ENCODE assay signal across 18 cellular contexts in the genomic region with DNA sequence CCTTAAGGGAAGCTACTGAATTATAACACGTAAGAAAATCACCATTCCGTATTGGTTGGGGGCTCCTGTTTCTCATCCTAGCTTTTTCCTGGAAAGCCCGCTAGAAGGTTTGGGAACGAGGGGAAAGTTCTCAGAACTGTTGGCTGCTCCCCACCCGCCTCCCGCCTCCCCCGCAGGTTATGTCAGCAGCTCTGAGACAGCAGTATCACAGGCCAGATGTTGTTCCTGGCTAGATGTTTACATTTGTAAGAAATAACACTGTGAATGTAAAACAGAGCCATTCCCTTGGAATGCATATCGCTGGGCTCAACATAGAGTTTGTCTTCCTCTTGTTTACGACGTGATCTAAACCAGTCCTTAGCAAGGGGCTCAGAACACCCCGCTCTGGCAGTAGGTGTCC. TPM values are rescaled to one million over a fixed set of nuclear protein-coding genes. Genes with fewer than 3 reads are reported as not detected.
DNase-seq lines count a peak whose midpoint lies in the region; ATAC-seq and TF ChIP-seq lines count a peak whose summit lies in the region.
"Had no signal": no experiment of that assay in that cellular context is flagged by ENCODE, and none has a peak within 500 bp of the region (broad histone marks: within the 10 kb centered on the region; RNA-seq: fewer than 3 reads in every experiment).

No MANE protein-coding gene starts in this region.

- H3K27ac ChIP-seq in body of pancreas, result peak overlapping the region in 2 of 4 donors; percentile 15 to 32
- H3K27ac ChIP-seq in gastroesophageal sphincter, result peak overlapping the region in 3 of 4 donors; percentile 28 to 44 (median 30)
- H3K27ac ChIP-seq: upper lobe of left lung had no signal

- no peak overlapping the region for H3K4me3 ChIP-seq in body of pancreas
- no peak overlapping the region for H3K4me3 ChIP-seq in gastroesophageal sphincter
- H3K4me3 ChIP-seq in skeletal muscle cell (ENCODE audit: low read depth, low read length), result no peak overlapping the region
- H3K4me3 ChIP-seq: BLaER1 treated with 17β-estradiol and CSF1 and Interleukin-3, amounts not matched to agents 10 nM and 100 nM; MG63; upper lobe of left lung had no signal

- H3K36me3 Mint-ChIP-seq in activated CD4-positive, alpha-beta memory T cell treated with anti-CD3 and anti-CD28 coated beads for 36 hours, result peaks cover 4% of the 10 kb centered on the region
- H3K36me3 Mint-ChIP-seq: activated naive CD4-positive, alpha-beta T cell treated with anti-CD3 and anti-CD28 coated beads, Interleukin-2, amount 50 U/mL, for 24 hours had no signal

- H3K9me3 ChIP-seq in body of pancreas (no peaks in the 10 kb centered on the region), gastroesophageal sphincter (no peaks in the 10 kb centered on the region)
- H3K9me3 ChIP-seq: BLaER1 treated with 17β-estradiol and CSF1 and Interleukin-3, amounts not matched to agents 10 nM and 100 nM; MG63; upper lobe of left lung had no signal

- H3K27me3 ChIP-seq in body of pancreas, result no peaks in the 10 kb centered on the region
- no peaks in the 10 kb centered on the region for H3K27me3 ChIP-seq in gastroesophageal sphincter
- H3K27me3 ChIP-seq: BLaER1 treated with 17β-estradiol and CSF1 and Interleukin-3, amounts not matched to agents 10 nM and 100 nM; MG63; upper lobe of left lung had no signal

- POLR2A ChIA-PET in activated CD4-positive, alpha-beta memory T cell treated with anti-CD3 and anti-CD28 coated beads for 36 hours (lab: Charles Lee), result no interaction called here

- TF ChIP-seq POLR2A in body of pancreas (IDR thresholded peaks at IDR 0.05) (no peak), gastroesophageal sphincter (IDR thresholded peaks at IDR 0.05) (no peak)

- peaks cover 11% of the 10 kb centered on the region for H3K4me1 Mint-ChIP-seq in activated CD4-positive, alpha-beta memory T cell treated with anti-CD3 and anti-CD28 coated beads for 36 hours (ENCODE audit: low read depth)

- peak; percentile 15 for DNase-seq in DMS 273 treated with DMSO at 0.1 percent for 48 hours (lab: John Stamatoyannopoulos, UW)
- DNase-seq in body of pancreas, result peak in 3 of 4 donors; percentile 50 to 62 (median 51)
- peak; percentile 55 for DNase-seq in skeletal muscle cell (ENCODE audit: low read depth)
- DNase-seq in NCI-H1694 (lab: John Stamatoyannopoulos, UW), result no peak
- no peak for DNase-seq in activated CD4-positive, alpha-beta memory T cell treated with anti-CD3 and anti-CD28 coated beads for 36 hours
- DNase-seq: activated CD4-positive, CD25-positive, alpha-beta regulatory T cell; activated CD8-positive, alpha-beta memory T cell treated with anti-CD3 and anti-CD28 coated beads, Interleukin-2, amount 50 U/mL, for 4 hours; DND-41; MG63; NCI-H2029 treated with DMSO at 0.1 percent for 48 hours; NCI-H526; stimulated activated CD4-positive, alpha-beta T cell treated with anti-CD3 and anti-CD28 coated beads, Interleukin-4, amount 100 ng/mL, for 24 hours had no signal

- 60 to 70% methylated on average over 11 of the region's 11 CpGs for WGBS in body of pancreas, 2 donors
- WGBS in gastroesophageal sphincter (ENCODE audit: low coverage in 1 of 2), 2 donors, result 40% methylated on average over 11 of the region's 11 CpGs; no CpG with 5 or more reads in 1 of the 2 donors

- peaks cover 50% of the 10 kb centered on the region for H3K4me1 ChIP-seq in body of pancreas
- peaks cover 2 to 30% (median 12%) of the 10 kb centered on the region in 3 donors for H3K4me1 ChIP-seq in gastroesophageal sphincter
- H3K4me1 ChIP-seq: upper lobe of left lung had no signal

- no peaks in the 10 kb centered on the region for H3K36me3 ChIP-seq in body of pancreas (replicated peaks in 1 of 2; ENCODE audit: insufficient read depth in 1 of 2, low read depth in 2 of 2)
- peaks cover 0 to 56% of the 10 kb centered on the region in 2 donors for H3K36me3 ChIP-seq in gastroesophageal sphincter
- H3K36me3 ChIP-seq: MG63 had no signal

- CTCF ChIA-PET in activated CD4-positive, alpha-beta memory T cell treated with anti-CD3 and anti-CD28 coated beads for 36 hours (lab: Charles Lee), result interaction anchor here (1.0 kb wide), 1 partner anchor 135 kb away, joined by 3 read pairs; no protein-coding TSS in a partner anchor

- intact Hi-C loops in body of pancreas (cut with DNase I), result no loop called here
- intact Hi-C loops in activated CD4-positive, alpha-beta memory T cell treated with anti-CD3 and anti-CD28 coated beads for 36 hours (cut with micrococcal nuclease), result no loop called here

- no peak for ATAC-seq in body of pancreas
- ATAC-seq in gastroesophageal sphincter, result peak; percentile 68
- ATAC-seq in HG02642 (IDR thresholded peaks at IDR 0.05; ENCODE audit: poor library complexity, unreplicated experiment), result no peak
- no peak for ATAC-seq in HG03469 (IDR thresholded peaks at IDR 0.05; ENCODE audit: unreplicated experiment)

- no peak for TF ChIP-seq CTCF in body of pancreas (IDR thresholded peaks at IDR 0.05)
- no peak for TF ChIP-seq CTCF in gastroesophageal sphincter (IDR thresholded peaks at IDR 0.05)

- no peak overlapping the region for H3K27ac Mint-ChIP-seq in activated CD4-positive, alpha-beta memory T cell treated with anti-CD3 and anti-CD28 coated beads for 36 hours
- H3K27ac Mint-ChIP-seq: activated naive CD4-positive, alpha-beta T cell treated with anti-CD3 and anti-CD28 coated beads, Interleukin-2, amount 50 U/mL, for 24 hours had no signal

- H3K27me3 Mint-ChIP-seq in activated CD4-positive, alpha-beta memory T cell treated with anti-CD3 and anti-CD28 coated beads for 36 hours, result no peaks in the 10 kb centered on the region
- H3K27me3 Mint-ChIP-seq: activated naive CD4-positive, alpha-beta T cell treated with anti-CD3 and anti-CD28 coated beads, Interleukin-2, amount 50 U/mL, for 24 hours had no signal

- no peak for TF ChIP-seq EP300 in gastroesophageal sphincter (IDR thresholded peaks at IDR 0.05)

- no peaks in the 10 kb centered on the region for H3K9me3 Mint-ChIP-seq in activated CD4-positive, alpha-beta memory T cell treated with anti-CD3 and anti-CD28 coated beads for 36 hours
- H3K9me3 Mint-ChIP-seq: activated naive CD4-positive, alpha-beta T cell treated with anti-CD3 and anti-CD28 coated beads, Interleukin-2, amount 50 U/mL, for 24 hours had no signal

- H3K4me3 Mint-ChIP-seq in activated CD4-positive, alpha-beta memory T cell treated with anti-CD3 and anti-CD28 coated beads for 36 hours, result no peak overlapping the region
- H3K4me3 Mint-ChIP-seq: activated naive CD4-positive, alpha-beta T cell treated with anti-CD3 and anti-CD28 coated beads, Interleukin-2, amount 50 U/mL, for 24 hours had no signal

RNA-seq across cellular contexts. Expression of gene MSANTD1, which starts 7.1 kb away (rescaled TPM):
- total RNA-seq in body of pancreas, result 1 to 10 TPM; 2.6 to 3.6 TPM
- 1 to 10 TPM in 2 of 4 donors, under 1 TPM in 1, not detected in 1; 0.78 to 6.9 (median 1.5) TPM for total RNA-seq in gastroesophageal sphincter
- total RNA-seq in activated CD4-positive, alpha-beta memory T cell treated with anti-CD3 and anti-CD28 coated beads for 36 hours, result under 1 TPM; 0.39 to 0.45 TPM

RNA-seq across cellular contexts. Expression of gene RGS12, which starts 50.9 kb away (rescaled TPM):
- total RNA-seq in body of pancreas (10 to 100 TPM in 1 of 2 donors, 1 to 10 TPM in 1; 9.1 to 12.5 TPM), gastroesophageal sphincter (10 to 100 TPM; 24.1 to 32.7 (median 29.1) TPM)
- total RNA-seq in activated CD4-positive, alpha-beta memory T cell treated with anti-CD3 and anti-CD28 coated beads for 36 hours, result 1 to 10 TPM; 8.6 to 8.8 TPM

Comparison
In these comparisons a context has a peak if more than half of its experiments do, and no peak if none do; other contexts are left out.
1. DNase-seq: peak in DMS 273 treated with DMSO at 0.1 percent for 48 hours (single experiment), body of pancreas (3 of 4) and skeletal muscle cell (single experiment); none in NCI-H1694 (single experiment) and activated CD4-positive, alpha-beta memory T cell treated with anti-CD3 and anti-CD28 coated beads for 36 hours (single experiment).